Comparison of ENCODE assay signal across 16 cellular contexts in the genomic region with DNA sequence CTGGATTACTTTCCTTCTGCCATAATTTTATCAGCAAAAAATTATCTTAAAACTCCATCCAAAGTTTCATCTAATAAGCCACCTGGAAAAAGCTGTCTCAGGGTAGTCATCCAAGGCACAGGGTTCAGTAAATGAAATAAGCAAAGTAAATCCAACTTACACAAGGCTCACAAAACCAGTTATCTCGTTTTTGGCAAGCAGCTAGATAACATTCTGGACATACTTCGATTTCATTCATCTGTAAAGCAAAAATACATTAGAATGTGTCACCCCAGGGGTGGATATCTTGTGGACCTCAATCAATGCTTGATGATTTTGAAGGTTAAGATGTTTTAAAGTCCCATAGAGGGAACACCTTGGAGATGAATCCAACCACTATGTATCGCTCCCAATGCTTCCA.
DNase-seq lines count a peak whose midpoint lies in the region; ATAC-seq and TF ChIP-seq lines count a peak whose summit lies in the region.
"Had no signal": no experiment of that assay in that cellular context is flagged by ENCODE, and none has a peak within 500 bp of the region (broad histone marks: within the 10 kb centered on the region; RNA-seq: fewer than 3 reads in every experiment).

No MANE protein-coding gene starts in this region.

- H3K27ac Mint-ChIP-seq in activated T-cell treated with anti-CD3 and anti-CD28 coated beads, Interleukin-2, amount 50 U/mL, for 72 hours = peak overlapping the region; percentile 14
- peak overlapping the region; percentile 33 to 56 for H3K27ac Mint-ChIP-seq in T-cell
- H3K27ac Mint-ChIP-seq in stimulated activated memory B cell treated with anti-CD40 and anti-IgM and Interleukin-4, amounts not matched to agents 10 μg/mL and 1 μg/mL and 100 μg/mL, for 72 hours = peak overlapping the region; percentile 49

- H3K9me2 ChIP-seq in PC-3 (replicated peaks; ENCODE audit: low read length) = no peaks in the 10 kb centered on the region

- H3K4me1 ChIP-seq in left lung (no peaks in the 10 kb centered on the region), PC-3 (ENCODE audit: insufficient read depth, low read length) (peaks cover 6% of the 10 kb centered on the region; the same call in 1 of the 2 replicates), colonic mucosa (no peaks in the 10 kb centered on the region)

- no peaks in the 10 kb centered on the region for H3K27me3 Mint-ChIP-seq in activated T-cell treated with anti-CD3 and anti-CD28 coated beads, Interleukin-2, amount 50 U/mL, for 72 hours (ENCODE audit: low read depth)
- no peaks in the 10 kb centered on the region for H3K27me3 Mint-ChIP-seq in T-cell
- no peaks in the 10 kb centered on the region for H3K27me3 Mint-ChIP-seq in stimulated activated memory B cell treated with anti-CD40 and anti-IgM and Interleukin-4, amounts not matched to agents 10 μg/mL and 1 μg/mL and 100 μg/mL, for 72 hours
- H3K27me3 Mint-ChIP-seq: CD4-positive, CD25-positive, alpha-beta regulatory T cell had no signal

- H3K9me3 ChIP-seq in left lung = no peaks in the 10 kb centered on the region
- no peaks in the 10 kb centered on the region for H3K9me3 ChIP-seq in PC-3 (ENCODE audit: low read length)
- H3K9me3 ChIP-seq in colonic mucosa = no peaks in the 10 kb centered on the region
- H3K9me3 ChIP-seq: A549, MG63 had no signal

- intact Hi-C loops in left lung (cut with DNase I) (no loop called here), PC-3 (cut with micrococcal nuclease) (no loop called here), colonic mucosa (cut with DNase I) (no loop called here)

- no peaks in the 10 kb centered on the region for H3K79me2 ChIP-seq in PC-3 (ENCODE audit: low read length)

- ATAC-seq in activated T-cell treated with anti-CD3 and anti-CD28 coated beads, Interleukin-2, amount 50 U/mL, for 72 hours (replicated peaks in 1 of 2) = no peak
- ATAC-seq in T-cell (replicated peaks in 1 of 4) (no peak), left lung (no peak), PC-3 (no peak)
- no peak for ATAC-seq in stimulated activated memory B cell treated with anti-CD40 and anti-IgM and Interleukin-4, amounts not matched to agents 10 μg/mL and 1 μg/mL and 100 μg/mL, for 72 hours
- ATAC-seq: A549, HepG2, Right ventricle myocardium inferior had no signal

- no peak overlapping the region for H3K9ac ChIP-seq in PC-3 (ENCODE audit: low read length)
- H3K9ac ChIP-seq in colonic mucosa (ENCODE audit: low read depth in 2 of 2, low read length in 2 of 2) = no peak overlapping the region

- no peak overlapping the region for H3K27ac ChIP-seq in left lung
- H3K27ac ChIP-seq in PC-3 (ENCODE audit: low read length) = no peak overlapping the region
- H3K27ac ChIP-seq in colonic mucosa = no peak overlapping the region

- H3K4me2 ChIP-seq in PC-3 (ENCODE audit: low read length) = no peak overlapping the region
- H3K4me2 ChIP-seq: A549 had no signal

- no peak overlapping the region for H3K4me3 Mint-ChIP-seq in activated T-cell treated with anti-CD3 and anti-CD28 coated beads, Interleukin-2, amount 50 U/mL, for 72 hours
- H3K4me3 Mint-ChIP-seq in T-cell = no peak overlapping the region
- no peak overlapping the region for H3K4me3 Mint-ChIP-seq in stimulated activated memory B cell treated with anti-CD40 and anti-IgM and Interleukin-4, amounts not matched to agents 10 μg/mL and 1 μg/mL and 100 μg/mL, for 72 hours
- H3K4me3 Mint-ChIP-seq: CD4-positive, CD25-positive, alpha-beta regulatory T cell had no signal

- H3K27me3 ChIP-seq in left lung (no peaks in the 10 kb centered on the region), PC-3 (ENCODE audit: low read length) (no peaks in the 10 kb centered on the region), colonic mucosa (no peaks in the 10 kb centered on the region)
- H3K27me3 ChIP-seq: MG63 had no signal

- peaks cover 9 to 13% of the 10 kb centered on the region in 2 donors for H3K36me3 Mint-ChIP-seq in activated T-cell treated with anti-CD3 and anti-CD28 coated beads, Interleukin-2, amount 50 U/mL, for 72 hours (ENCODE audit: insufficient read depth in 2 of 2)
- peaks cover 54% of the 10 kb centered on the region for H3K36me3 Mint-ChIP-seq in T-cell
- H3K36me3 Mint-ChIP-seq in stimulated activated memory B cell treated with anti-CD40 and anti-IgM and Interleukin-4, amounts not matched to agents 10 μg/mL and 1 μg/mL and 100 μg/mL, for 72 hours = peaks cover 62% of the 10 kb centered on the region

- H3K9me3 Mint-ChIP-seq in activated T-cell treated with anti-CD3 and anti-CD28 coated beads, Interleukin-2, amount 50 U/mL, for 72 hours = no peaks in the 10 kb centered on the region
- H3K9me3 Mint-ChIP-seq in T-cell = no peaks in the 10 kb centered on the region
- H3K9me3 Mint-ChIP-seq in stimulated activated memory B cell treated with anti-CD40 and anti-IgM and Interleukin-4, amounts not matched to agents 10 μg/mL and 1 μg/mL and 100 μg/mL, for 72 hours = no peaks in the 10 kb centered on the region

- POLR2A ChIA-PET in T-cell (lab: Charles Lee) = no interaction called here
- POLR2A ChIA-PET in PC-3 (lab: Charles Lee; ENCODE audit: unreplicated experiment) = no interaction called here

- H3K36me3 ChIP-seq in left lung (peaks cover 0 to 96% of the 10 kb centered on the region in 2 donors), PC-3 (ENCODE audit: low read depth, low read length) (peaks cover 8% of the 10 kb centered on the region), colonic mucosa (no peaks in the 10 kb centered on the region)

- no peaks in the 10 kb centered on the region for H3F3A ChIP-seq in PC-3 (ENCODE audit: low read length, unreplicated experiment)

- H3K4me3 ChIP-seq in left lung (no peak overlapping the region), PC-3 (ENCODE audit: low read length) (no peak overlapping the region), colonic mucosa (no peak overlapping the region)
- H3K4me3 ChIP-seq: A549, MG63 had no signal

- no peak for DNase-seq in activated T-cell treated with anti-CD3 and anti-CD28 coated beads, Interleukin-2, amount 50 U/mL, for 72 hours
- DNase-seq in activated T-cell treated with anti-CD3 and anti-CD28 coated beads for 4 hours = no peak
- no peak for DNase-seq in T-cell
- DNase-seq in astrocyte of the hippocampus (ENCODE audit: low read depth, low spot score) = peak; percentile 46
- DNase-seq in left lung = no peak
- DNase-seq in PC-3 = no peak
- DNase-seq in colonic mucosa = no peak
- DNase-seq: AML-193; CD4-positive, CD25-positive, alpha-beta regulatory T cell; MG63; NCI-H1105; NCI-H1694 treated with DMSO at 0.1 percent for 48 hours had no signal

- no peak overlapping the region for H2AFZ ChIP-seq in PC-3 (ENCODE audit: low read length)

- CTCF ChIA-PET in T-cell (lab: Charles Lee) (no interaction called here), PC-3 (lab: Charles Lee) (interaction anchor here (0.9 to 1.6 kb wide), 2 partner anchors 9 to 101 kb away, joined by 3 to 4 read pairs; no protein-coding TSS in a partner anchor)

- no TSS peak for BruUV-seq in PC-3 (replicated peaks; lab: Mats Ljungman, UMichigan)

- TF ChIP-seq CTCF in left lung (IDR thresholded peaks at IDR 0.05) (no peak), PC-3 (conservative IDR thresholded peaks at IDR 0.05; ENCODE audit: low read depth, low read length) (no peak), colonic mucosa (IDR thresholded peaks at IDR 0.05) (no peak)

- peaks cover 8% of the 10 kb centered on the region for H3K4me1 Mint-ChIP-seq in activated T-cell treated with anti-CD3 and anti-CD28 coated beads, Interleukin-2, amount 50 U/mL, for 72 hours (ENCODE audit: low read depth)
- peaks cover 0 to 7% (median 0%) of the 10 kb centered on the region in 3 donors for H3K4me1 Mint-ChIP-seq in T-cell
- no peaks in the 10 kb centered on the region for H3K4me1 Mint-ChIP-seq in stimulated activated memory B cell treated with anti-CD40 and anti-IgM and Interleukin-4, amounts not matched to agents 10 μg/mL and 1 μg/mL and 100 μg/mL, for 72 hours

- no peaks in the 10 kb centered on the region for H4K20me1 ChIP-seq in PC-3 (ENCODE audit: low read length)
